15 cellular contexts compared by ENCODE assay signal in genomic region chr17:78714534-78714933, GRCh38.
A peak's percentile ranks its signal among the peaks of the same experiment; 100 is the strongest.
DNase-seq lines count a peak whose midpoint lies in the region; ATAC-seq and TF ChIP-seq lines count a peak whose summit lies in the region.
"Had no signal": no experiment of that assay in that cellular context is flagged by ENCODE, and none has a peak within 500 bp of the region (broad histone marks: within the 10 kb centered on the region; RNA-seq: fewer than 3 reads in every experiment).

No MANE protein-coding gene starts in this region.

- TF ChIP-seq CTCF in Calu3 (IDR thresholded peaks at IDR 0.05; ENCODE audit: unreplicated experiment) = no peak

- DNase-seq in activated naive CD4-positive, alpha-beta T cell treated with Interleukin-2 at 50 U/mL for 16 hours = no peak
- no peak for DNase-seq in T-cell
- DNase-seq in substantia nigra (lab: John Stamatoyannopoulos, UW) = no peak
- no peak for DNase-seq in germinal center (ENCODE audit: low spot score)
- no peak for DNase-seq in Calu3
- DNase-seq: KBM-7; kidney; NCI-H187; NCI-H82; stimulated activated CD8-positive, alpha-beta memory T cell treated with anti-CD3 and anti-CD28 coated beads, Interleukin-4, amount 100 ng/mL, for 48 hours had no signal

- peak overlapping the region; percentile 77 for H3K4me3 Mint-ChIP-seq in activated naive CD4-positive, alpha-beta T cell treated with anti-CD3 and anti-CD28 coated beads, Interleukin-2, amount 50 U/mL, for 24 hours
- H3K4me3 Mint-ChIP-seq in T-cell = peak overlapping the region; percentile 46 to 83 (median 46)
- H3K4me3 Mint-ChIP-seq in dendritic cell treated with granulocyte-macrophage colony-stimulating factor and Interleukin-4, amounts not matched to agents 40 ng/mL and 50 ng/mL, for 4 days = no peak overlapping the region
- no peak overlapping the region for H3K4me3 Mint-ChIP-seq in Calu3 (ENCODE audit: low read depth, unreplicated experiment)

- H3K27ac ChIP-seq in substantia nigra (ENCODE audit: low read depth, low read length, poor library complexity, severe bottlenecking) = peak overlapping the region; percentile 46
- H3K27ac ChIP-seq: vagina had no signal

- H3K36me3 Mint-ChIP-seq in activated naive CD4-positive, alpha-beta T cell treated with anti-CD3 and anti-CD28 coated beads, Interleukin-2, amount 50 U/mL, for 24 hours = no peaks in the 10 kb centered on the region
- H3K36me3 Mint-ChIP-seq in T-cell (peaks cover 8% of the 10 kb centered on the region), Calu3 (ENCODE audit: insufficient read depth, unreplicated experiment) (peaks cover 19% of the 10 kb centered on the region)
- peaks cover 57% of the 10 kb centered on the region for H3K36me3 Mint-ChIP-seq in dendritic cell treated with granulocyte-macrophage colony-stimulating factor and Interleukin-4, amounts not matched to agents 40 ng/mL and 50 ng/mL, for 4 days (ENCODE audit: low read depth)

- intact Hi-C loops in dendritic cell treated with granulocyte-macrophage colony-stimulating factor and Interleukin-4, amounts not matched to agents 40 ng/mL and 50 ng/mL, for 4 days (cut with micrococcal nuclease) = no loop called here
- intact Hi-C loops in Calu3 (cut with micrococcal nuclease; ENCODE audit: unreplicated experiment) = no loop called here

- no peaks in the 10 kb centered on the region for H3K9me3 Mint-ChIP-seq in activated naive CD4-positive, alpha-beta T cell treated with anti-CD3 and anti-CD28 coated beads, Interleukin-2, amount 50 U/mL, for 24 hours
- H3K9me3 Mint-ChIP-seq in T-cell = no peaks in the 10 kb centered on the region
- H3K9me3 Mint-ChIP-seq in dendritic cell treated with granulocyte-macrophage colony-stimulating factor and Interleukin-4, amounts not matched to agents 40 ng/mL and 50 ng/mL, for 4 days = no peaks in the 10 kb centered on the region
- no peaks in the 10 kb centered on the region for H3K9me3 Mint-ChIP-seq in Calu3 (ENCODE audit: low read depth, unreplicated experiment)

- peaks cover 95% of the 10 kb centered on the region for H3K4me1 Mint-ChIP-seq in activated naive CD4-positive, alpha-beta T cell treated with anti-CD3 and anti-CD28 coated beads, Interleukin-2, amount 50 U/mL, for 24 hours
- H3K4me1 Mint-ChIP-seq in T-cell (peaks cover 91 to 95% (median 95%) of the 10 kb centered on the region in 3 donors), Calu3 (ENCODE audit: low read depth, unreplicated experiment) (peaks cover 46% of the 10 kb centered on the region)
- peaks cover 75% of the 10 kb centered on the region for H3K4me1 Mint-ChIP-seq in dendritic cell treated with granulocyte-macrophage colony-stimulating factor and Interleukin-4, amounts not matched to agents 40 ng/mL and 50 ng/mL, for 4 days (ENCODE audit: low read depth)

- POLR2A ChIA-PET in T-cell (lab: Charles Lee) = interaction anchor here in 1 of 2 donors (0.6 kb wide), 1 partner anchor 11 kb away, joined by 5 read pairs; no protein-coding TSS in a partner anchor

- no TSS peak for BruUV-seq in Calu3 (replicated peaks; lab: Mats Ljungman, UMichigan)

- peak overlapping the region; percentile 95 for H3K27ac Mint-ChIP-seq in activated naive CD4-positive, alpha-beta T cell treated with anti-CD3 and anti-CD28 coated beads, Interleukin-2, amount 50 U/mL, for 24 hours
- H3K27ac Mint-ChIP-seq in T-cell = peak overlapping the region; percentile 84 to 89
- peak overlapping the region; percentile 31 for H3K27ac Mint-ChIP-seq in dendritic cell treated with granulocyte-macrophage colony-stimulating factor and Interleukin-4, amounts not matched to agents 40 ng/mL and 50 ng/mL, for 4 days
- H3K27ac Mint-ChIP-seq in Calu3 (ENCODE audit: unreplicated experiment) = no peak overlapping the region

- ATAC-seq in T-cell (replicated peaks in 1 of 4) (peak in 2 of 4 experiments; percentile 27 to 32), HG03097 (IDR thresholded peaks at IDR 0.05; ENCODE audit: low FRiP score, unreplicated experiment) (no peak)
- ATAC-seq: Right ventricle myocardium inferior had no signal

- CTCF ChIA-PET in T-cell (lab: Charles Lee) = no interaction called here
- CTCF ChIA-PET in Calu3 (lab: Charles Lee) = no interaction called here

- H3K27me3 Mint-ChIP-seq in activated naive CD4-positive, alpha-beta T cell treated with anti-CD3 and anti-CD28 coated beads, Interleukin-2, amount 50 U/mL, for 24 hours = no peaks in the 10 kb centered on the region
- H3K27me3 Mint-ChIP-seq in T-cell (no peaks in the 10 kb centered on the region), Calu3 (ENCODE audit: unreplicated experiment) (no peaks in the 10 kb centered on the region)
- H3K27me3 Mint-ChIP-seq in dendritic cell treated with granulocyte-macrophage colony-stimulating factor and Interleukin-4, amounts not matched to agents 40 ng/mL and 50 ng/mL, for 4 days = no peaks in the 10 kb centered on the region

Comparison
In these comparisons a context has a peak if more than half of its experiments do, and no peak if none do; other contexts are left out.
1. H3K4me3 Mint-ChIP-seq: peak in activated naive CD4-positive, alpha-beta T cell treated with anti-CD3 and anti-CD28 coated beads, Interleukin-2, amount 50 U/mL, for 24 hours (single experiment) and T-cell (3 of 3); none in dendritic cell treated with granulocyte-macrophage colony-stimulating factor and Interleukin-4, amounts not matched to agents 40 ng/mL and 50 ng/mL, for 4 days (single experiment) and Calu3 (single experiment).